ENCODE assay signal across 8 cellular contexts in genomic region chr1:40592107-40592773, GRCh38.
A peak's percentile ranks its signal among the peaks of the same experiment; 100 is the strongest.
DNase-seq lines count a peak whose midpoint lies in the region; ATAC-seq, FAIRE-seq and TF ChIP-seq lines count a peak whose summit lies in the region.

No MANE protein-coding gene starts in this region.

- WGBS in K562 (ENCODE audit: insufficient coverage, low coverage, missing lambda C conversion rate), result 18% methylated on average over 6 of the region's 6 CpGs
- 24% methylated on average over 6 of the region's 6 CpGs for WGBS in HepG2 (ENCODE audit: low lambda C conversion rate)

- in situ Hi-C loops in K562 (cut with MboI) (no loop called here), HepG2 (cut with HindIII; ENCODE audit: extremely low pct_ligation_motif_present, low pct_unique_long_range_greater_than_20kb) (no loop called here)

- TF ChIP-seq RAD21 in K562 (CRISPR knock-in tag; conservative IDR thresholded peaks at IDR 0.05 in 1 of 2, IDR thresholded peaks at IDR 0.05 in 1 of 2), result peak; percentile 55 to 83
- no peak for TF ChIP-seq RAD21 in HepG2 (CRISPR knock-in tag; IDR thresholded peaks at IDR 0.05)

- peak overlapping the region; percentile 36; the same call in 1 of the 2 replicates for H2AFZ ChIP-seq in K562 (ENCODE audit: low read depth, low read length)
- H2AFZ ChIP-seq in HepG2 (ENCODE audit: low read length), result no peak overlapping the region

- no peaks in the 10 kb centered on the region for H3K79me2 ChIP-seq in K562 (ENCODE audit: control insufficient read depth, insufficient read depth, low read length)
- H3K79me2 ChIP-seq in HepG2 (ENCODE audit: insufficient read depth, low read length), result no peaks in the 10 kb centered on the region

- BruUV-seq in K562 (replicated peaks; lab: Mats Ljungman, UMichigan) (no TSS peak), HepG2 (replicated peaks; lab: Mats Ljungman, UMichigan) (no TSS peak)

- no peaks in the 10 kb centered on the region for H3K9me3 ChIP-seq in K562 (replicated peaks; ENCODE audit: control insufficient read depth, insufficient read depth, low read depth, low read length)
- H3K9me3 ChIP-seq in HepG2 (ENCODE audit: low read length), result no peaks in the 10 kb centered on the region

- H3K9me1 ChIP-seq in K562 (ENCODE audit: control insufficient read depth, insufficient read depth, low read length), result no peaks in the 10 kb centered on the region

- no peaks in the 10 kb centered on the region for H3K36me3 ChIP-seq in K562 (ENCODE audit: control insufficient read depth, insufficient read depth, low read length)
- H3K36me3 ChIP-seq in HepG2 (replicated peaks in 1 of 2; ENCODE audit: control insufficient read depth in 1 of 2, insufficient read depth in 2 of 2, low read length in 2 of 2), result no peaks in the 10 kb centered on the region

- TF ChIP-seq CTCF in K562 (IDR thresholded peaks at IDR 0.05 in 2 of 3, conservative IDR thresholded peaks at IDR 0.05 in 1 of 3; ENCODE audit: insufficient read depth in 2 of 3, low read depth in 1 of 3, low read length in 3 of 3) (peak; percentile 76 to 82 (median 76)), HepG2 (CRISPR knock-in tag; IDR thresholded peaks at IDR 0.05) (peak; percentile 66)

- no peak overlapping the region for H3K27ac Mint-ChIP-seq in activated CD4-positive, alpha-beta memory T cell treated with anti-CD3 and anti-CD28 coated beads, Interleukin-2, amount 10 ng/mL, durations not matched to agents 7 days and 5 days
- H3K27ac Mint-ChIP-seq in activated CD4-positive, alpha-beta memory T cell treated with anti-CD3 and anti-CD28 coated beads for 36 hours, result no peak overlapping the region

- H3K4me1 ChIP-seq in K562 (replicated peaks in 1 of 2; ENCODE audit: control insufficient read depth in 2 of 2, insufficient read depth in 2 of 2, low read length in 2 of 2) (0 out of 5 replicates have a peak, but pooled peaks cover 0 to 3% of the 10 kb centered on the region in 2 experiments), HepG2 (ENCODE audit: insufficient read depth, low read length) (no peaks in the 10 kb centered on the region; the same call in 1 of the 2 replicates)

- H3K4me3 Mint-ChIP-seq in activated CD4-positive, alpha-beta memory T cell treated with anti-CD3 and anti-CD28 coated beads, Interleukin-2, amount 10 ng/mL, durations not matched to agents 7 days and 5 days, result no peak overlapping the region
- no peak overlapping the region for H3K4me3 Mint-ChIP-seq in activated CD4-positive, alpha-beta memory T cell treated with anti-CD3 and anti-CD28 coated beads for 36 hours

- no peaks in the 10 kb centered on the region for H3K9me3 Mint-ChIP-seq in activated CD4-positive, alpha-beta memory T cell treated with anti-CD3 and anti-CD28 coated beads, Interleukin-2, amount 10 ng/mL, durations not matched to agents 7 days and 5 days
- no peaks in the 10 kb centered on the region for H3K9me3 Mint-ChIP-seq in activated CD4-positive, alpha-beta memory T cell treated with anti-CD3 and anti-CD28 coated beads for 36 hours

- FAIRE-seq in K562 (lab: Jason Lieb, UNC), result peak; percentile 90
- peak; percentile 18 for FAIRE-seq in HepG2 (lab: Jason Lieb, UNC)

- intact Hi-C loops in activated CD4-positive, alpha-beta memory T cell treated with anti-CD3 and anti-CD28 coated beads for 36 hours (cut with micrococcal nuclease), result no loop called here
- intact Hi-C loops in K562 (cut with micrococcal nuclease), result loop anchor here (1.0 kb wide), 2 partner anchors 258 to 360 kb away; no protein-coding TSS in a partner anchor
- intact Hi-C loops in HepG2 (cut with micrococcal nuclease; ENCODE audit: unreplicated experiment), result no loop called here

- TF ChIP-seq EP300 in K562 (IDR thresholded peaks at IDR 0.05; ENCODE audit: low read length), result no peak
- no peak for TF ChIP-seq EP300 in HepG2 (IDR thresholded peaks at IDR 0.05; ENCODE audit: low read depth in 2 of 2, low read length in 2 of 2)
- no peak for TF ChIP-seq EP300 in HepG2 (CRISPR knock-in tag; IDR thresholded peaks at IDR 0.05; ENCODE audit: borderline replicate concordance)

- ATAC-seq in K562, result peak; percentile 93
- peak; percentile 71 for ATAC-seq in HepG2
- ATAC-seq in GM19395 (IDR thresholded peaks at IDR 0.05; ENCODE audit: unreplicated experiment), result no peak

- TF ChIP-seq POLR2A in K562 (conservative IDR thresholded peaks at IDR 0.05) (no peak), HepG2 (IDR thresholded peaks at IDR 0.05; ENCODE audit: insufficient read depth in 1 of 2, low read depth in 2 of 2, low read length in 2 of 2) (no peak)

- H3K9ac ChIP-seq in K562 (ENCODE audit: insufficient read depth in 1 of 2, low read depth in 2 of 2, low read length in 2 of 2), result no peak overlapping the region
- H3K9ac ChIP-seq in HepG2 (ENCODE audit: insufficient read depth, low read depth, low read length), result no peak overlapping the region

- CTCF ChIA-PET in activated CD4-positive, alpha-beta memory T cell treated with anti-CD3 and anti-CD28 coated beads, Interleukin-2, amount 10 ng/mL, durations not matched to agents 7 days and 5 days (lab: Charles Lee), result interaction anchor here (0.8 kb wide), 1 partner anchor 257 kb away, joined by 3 read pairs; no protein-coding TSS in a partner anchor
- CTCF ChIA-PET in activated CD4-positive, alpha-beta memory T cell treated with anti-CD3 and anti-CD28 coated beads for 36 hours (lab: Charles Lee), result interaction anchor here (0.6 to 1.5 kb wide), 4 partner anchors 27 to 1315 kb away, joined by 3 to 5 read pairs (median 4); no protein-coding TSS in a partner anchor
- CTCF ChIA-PET in K562 (lab: Yijun Ruan, JAX; ENCODE audit: low intra/inter-chr PET ratio) (interaction anchor here (0.6 to 1.4 kb wide), 6 partner anchors 74 to 357 kb away, joined by 3 to 12 read pairs (median 4); no protein-coding TSS in a partner anchor), HepG2 (lab: Yijun Ruan, JAX; ENCODE audit: low intra/inter-chr PET ratio, low total read pairs) (no interaction called here)

- no peaks in the 10 kb centered on the region; the same call in 1 of the 2 replicates for H4K20me1 ChIP-seq in K562 (replicated peaks; ENCODE audit: control insufficient read depth, insufficient read depth, low read length)
- H4K20me1 ChIP-seq in HepG2 (ENCODE audit: insufficient read depth, low read length), result no peaks in the 10 kb centered on the region

- H3K4me3 ChIP-seq in K562 (no peak overlapping the region), HepG2 (replicated peaks in 1 of 3; ENCODE audit: insufficient read depth in 1 of 3, low read depth in 2 of 3, low read length in 3 of 3) (no peak overlapping the region)

- H3K27me3 ChIP-seq in K562 (ENCODE audit: control insufficient read depth in 2 of 2, insufficient read depth in 2 of 2, low read length in 2 of 2) (peaks cover under 1 to 3% of the 10 kb centered on the region in 2 experiments; a peak in 2 of 5 replicates), HepG2 (ENCODE audit: control insufficient read depth in 1 of 2, insufficient read depth in 2 of 2, low read length in 2 of 2) (peaks cover 0 to 17% of the 10 kb centered on the region in 2 experiments; a peak in 3 of 5 replicates)

- H3K36me3 Mint-ChIP-seq in activated CD4-positive, alpha-beta memory T cell treated with anti-CD3 and anti-CD28 coated beads, Interleukin-2, amount 10 ng/mL, durations not matched to agents 7 days and 5 days (ENCODE audit: low read depth), result no peaks in the 10 kb centered on the region
- no peaks in the 10 kb centered on the region for H3K36me3 Mint-ChIP-seq in activated CD4-positive, alpha-beta memory T cell treated with anti-CD3 and anti-CD28 coated beads for 36 hours

- H3K27ac ChIP-seq in K562 (ENCODE audit: extremely low read depth, low read depth, low read length), result no peak overlapping the region
- no peak overlapping the region for H3K27ac ChIP-seq in HepG2 (ENCODE audit: extremely low read length, insufficient read depth, low read length)

- H3K27me3 Mint-ChIP-seq in activated CD4-positive, alpha-beta memory T cell treated with anti-CD3 and anti-CD28 coated beads, Interleukin-2, amount 10 ng/mL, durations not matched to agents 7 days and 5 days, result peaks cover 3% of the 10 kb centered on the region
- H3K27me3 Mint-ChIP-seq in activated CD4-positive, alpha-beta memory T cell treated with anti-CD3 and anti-CD28 coated beads for 36 hours, result peaks cover 3% of the 10 kb centered on the region

- DNase-seq in activated CD4-positive, alpha-beta memory T cell treated with anti-CD3 and anti-CD28 coated beads, Interleukin-2, amount 10 ng/mL, durations not matched to agents 7 days and 5 days, result peak; percentile 20
- DNase-seq in activated CD4-positive, alpha-beta memory T cell treated with anti-CD3 and anti-CD28 coated beads for 36 hours, result no peak
- DNase-seq in NCI-H2227 (lab: John Stamatoyannopoulos, UW; ENCODE audit: unreplicated experiment) (peak; percentile 52), K562 (ENCODE audit: extremely low read depth in 1 of 4, low spot score in 3 of 4) (peak in 2 of 4 experiments; percentile 44 to 73), HepG2 (ENCODE audit: low spot score) (peak; percentile 28), islet precursor cell (no peak)
- DNase-seq in activated CD8-positive, alpha-beta memory T cell treated with anti-CD3 and anti-CD28 coated beads, Interleukin-2, amount 50 U/mL, for 4 hours, result no peak

- H3K4me2 ChIP-seq in K562 (ENCODE audit: insufficient read depth, low read length) (no peak overlapping the region), HepG2 (ENCODE audit: low read depth, low read length) (no peak overlapping the region)

- H3K4me1 Mint-ChIP-seq in activated CD4-positive, alpha-beta memory T cell treated with anti-CD3 and anti-CD28 coated beads, Interleukin-2, amount 10 ng/mL, durations not matched to agents 7 days and 5 days, result peaks cover 12% of the 10 kb centered on the region
- peaks cover 3% of the 10 kb centered on the region for H3K4me1 Mint-ChIP-seq in activated CD4-positive, alpha-beta memory T cell treated with anti-CD3 and anti-CD28 coated beads for 36 hours (ENCODE audit: low read depth)

- POLR2A ChIA-PET in activated CD4-positive, alpha-beta memory T cell treated with anti-CD3 and anti-CD28 coated beads, Interleukin-2, amount 10 ng/mL, durations not matched to agents 7 days and 5 days (lab: Charles Lee), result no interaction called here
- POLR2A ChIA-PET in activated CD4-positive, alpha-beta memory T cell treated with anti-CD3 and anti-CD28 coated beads for 36 hours (lab: Charles Lee), result no interaction called here
- POLR2A ChIA-PET in K562 (lab: Yijun Ruan, JAX) (interaction anchor here (0.7 kb wide), 1 partner anchor 826 kb away, joined by 3 read pairs; no protein-coding TSS in a partner anchor), HepG2 (lab: Yijun Ruan, JAX) (no interaction called here)

TF ChIP-seq in K562, 482 proteins besides CTCF, POLR2A, EP300 and RAD21 (continues in another document):
- TF ChIP-seq STAG1 (CRISPR knock-in tag; IDR thresholded peaks at IDR 0.05; ENCODE audit: borderline replicate concordance) (peak; percentile 48; the same call in 1 of the 2 replicates), ARNT (IDR thresholded peaks at IDR 0.05) (0 out of 4 replicates have a peak, but pooled peaks of 1 of the 2 experiments have one; percentile 30), TGIF2 (CRISPR knock-in tag; IDR thresholded peaks at IDR 0.05) (no peak)

TF ChIP-seq in HepG2, 621 proteins besides CTCF, POLR2A, EP300 and RAD21 (continues in another document):
- TF ChIP-seq ZNF614 (CRISPR knock-in tag; IDR thresholded peaks at IDR 0.05; ENCODE audit: borderline replicate concordance) (peak; percentile 92; the same call in 1 of the 2 replicates), SMC3 (IDR thresholded peaks at IDR 0.05; ENCODE audit: low read length) (peak; percentile 10; the same call in 1 of the 2 replicates), CBX1 (IDR thresholded peaks at IDR 0.05; ENCODE audit: low read depth) (no peak)

Comparison
In these comparisons a context has a peak if more than half of its experiments do, and no peak if none do; other contexts are left out.
1. DNase-seq: peak in activated CD4-positive, alpha-beta memory T cell treated with anti-CD3 and anti-CD28 coated beads, Interleukin-2, amount 10 ng/mL, durations not matched to agents 7 days and 5 days (single experiment), NCI-H2227 (single experiment) and HepG2 (single experiment); none in activated CD4-positive, alpha-beta memory T cell treated with anti-CD3 and anti-CD28 coated beads for 36 hours (single experiment), islet precursor cell (single experiment) and activated CD8-positive, alpha-beta memory T cell treated with anti-CD3 and anti-CD28 coated beads, Interleukin-2, amount 50 U/mL, for 4 hours (single experiment).